8 cellular contexts compared by ENCODE assay signal in genomic region chr22:43812149-43812842, GRCh38. TPM values are rescaled to one million over a fixed set of nuclear protein-coding genes. Genes with fewer than 3 reads are reported as not detected.
DNase-seq lines count a peak whose midpoint lies in the region; ATAC-seq and TF ChIP-seq lines count a peak whose summit lies in the region.

Gene EFCAB6 (minus strand): TSS chr22:43812305. CDS start chr22:43782318, 29,987 bp downstream.

- no peaks in the 10 kb centered on the region for H3K9me3 ChIP-seq in CD4-positive, alpha-beta T cell (ENCODE audit: control insufficient read depth, low read length)
- H3K9me3 ChIP-seq in OCI-LY1 (ENCODE audit: low read length) (no peaks in the 10 kb centered on the region), mononuclear cell (ENCODE audit: low read depth, low read length) (no peaks in the 10 kb centered on the region)

- no peaks in the 10 kb centered on the region for H3K27me3 Mint-ChIP-seq in CD4-positive, alpha-beta T cell

- H3K4me3 Mint-ChIP-seq in CD4-positive, alpha-beta T cell, result peak within 1 kb of the TSS; percentile 96

- peaks cover 27% of the 10 kb centered on the region for H3K4me1 Mint-ChIP-seq in CD4-positive, alpha-beta T cell (ENCODE audit: low read depth)

- peaks cover 22% of the 10 kb centered on the region for H3K36me3 Mint-ChIP-seq in CD4-positive, alpha-beta T cell (ENCODE audit: low read depth)

- peak within 1 kb of the TSS; percentile 88 for H3K27ac Mint-ChIP-seq in CD4-positive, alpha-beta T cell

- peaks cover 19% of the 10 kb centered on the region for H3K4me1 ChIP-seq in OCI-LY1 (ENCODE audit: insufficient read depth, low read length, severe bottlenecking)
- peaks cover 17% of the 10 kb centered on the region for H3K4me1 ChIP-seq in mononuclear cell (ENCODE audit: insufficient read depth, low read length)

- H3K9ac ChIP-seq in OCI-LY1 (ENCODE audit: low read length), result peak within 1 kb of the TSS; percentile 80

- peak; percentile 84 for ATAC-seq in CD4-positive, alpha-beta T cell (ENCODE audit: poor library complexity)
- peak; percentile 85 for ATAC-seq in GM19467 (IDR thresholded peaks at IDR 0.05; ENCODE audit: unreplicated experiment)

- DNase-seq in CD4-positive, alpha-beta T cell, result peak; percentile 80 to 90 (median 84)
- peak; percentile 68 for DNase-seq in HT-29 (ENCODE audit: low spot score)
- DNase-seq in activated T-cell treated with anti-CD3 and anti-CD28 coated beads for 1 hour (ENCODE audit: low read depth), result peak; percentile 83
- peak; percentile 92 for DNase-seq in epithelial cell of esophagus (ENCODE audit: low read depth)
- DNase-seq in stimulated activated CD8-positive, alpha-beta memory T cell treated with anti-CD3 and anti-CD28 coated beads, Interleukin-2, amount 100 ng/mL, for 1 hour (ENCODE audit: low read depth in 2 of 2), result peak; percentile 79 to 82

- H2AFZ ChIP-seq in OCI-LY1 (ENCODE audit: low read length), result peak within 1 kb of the TSS; percentile 92

- CTCF ChIA-PET in CD4-positive, alpha-beta T cell (lab: Charles Lee), result interaction anchor here (0.7 to 0.8 kb wide), 2 partner anchors 873 to 924 kb away, joined by 3 read pairs; no protein-coding TSS in a partner anchor

- H3K4me3 ChIP-seq in OCI-LY1 (ENCODE audit: low read depth, low read length, poor library complexity, severe bottlenecking) (peak within 1 kb of the TSS; percentile 76), epithelial cell of esophagus (ENCODE audit: low read length) (peak within 1 kb of the TSS; percentile 89), mononuclear cell (ENCODE audit: low read length) (peak within 1 kb of the TSS; percentile 84)

- no peak for TF ChIP-seq CTCF in CD4-positive, alpha-beta T cell (IDR thresholded peaks at IDR 0.05)
- no peak for TF ChIP-seq CTCF in OCI-LY1 (IDR thresholded peaks at IDR 0.05; ENCODE audit: low read length)
- no peak for TF ChIP-seq CTCF in epithelial cell of esophagus (IDR thresholded peaks at IDR 0.05; ENCODE audit: insufficient read depth, low read depth, low read length, missing control alignments)

- H3K9me3 Mint-ChIP-seq in CD4-positive, alpha-beta T cell, result no peaks in the 10 kb centered on the region

- POLR2A ChIA-PET in CD4-positive, alpha-beta T cell (lab: Charles Lee), result interaction anchor here (0.6 to 1.1 kb wide), 4 partner anchors 143 to 1163 kb away, joined by 3 to 5 read pairs (median 4); partner anchors contain the start of genes CYB5R3 and SAMM50

- no peaks in the 10 kb centered on the region for H3F3A ChIP-seq in OCI-LY1 (ENCODE audit: insufficient read depth, low read length)

- H3K9me2 ChIP-seq in OCI-LY1 (ENCODE audit: low read depth, low read length), result no peaks in the 10 kb centered on the region

- H3K27ac ChIP-seq in CD4-positive, alpha-beta T cell (ENCODE audit: low read depth, low read length), result peak within 1 kb of the TSS; percentile 51
- no peak within 1 kb of the TSS for H3K27ac ChIP-seq in OCI-LY1 (ENCODE audit: low read depth, low read length, poor library complexity, severe bottlenecking)

- no peaks in the 10 kb centered on the region for H3K27me3 ChIP-seq in CD4-positive, alpha-beta T cell (ENCODE audit: control insufficient read depth, insufficient read depth, low read length)
- H3K27me3 ChIP-seq in OCI-LY1 (ENCODE audit: insufficient read depth, low read length) (no peaks in the 10 kb centered on the region), mononuclear cell (ENCODE audit: insufficient read depth, low read length) (no peaks in the 10 kb centered on the region)

- H3K79me2 ChIP-seq in OCI-LY1 (ENCODE audit: insufficient read depth, low read length), result no peaks in the 10 kb centered on the region

- peak within 1 kb of the TSS; percentile 92 for H3K4me2 ChIP-seq in OCI-LY1 (ENCODE audit: low read length)

- intact Hi-C loops in CD4-positive, alpha-beta T cell (cut with DNase I, micrococcal nuclease), result loop anchor here in 1 of 2 experiments (1.0 to 10.0 kb wide), 4 partner anchors 143 to 1353 kb away; partner anchors contain the start of genes NUP50, PRR5, RTL6 and SAMM50

- H4K20me1 ChIP-seq in OCI-LY1 (ENCODE audit: insufficient read depth, low read length), result no peaks in the 10 kb centered on the region

- H3K36me3 ChIP-seq in OCI-LY1 (ENCODE audit: insufficient read depth, low read length), result no peaks in the 10 kb centered on the region; the same call in 1 of the 2 replicates

RNA-seq across cellular contexts. Expression of gene EFCAB6, which starts in this region (rescaled TPM):
- total RNA-seq in CD4-positive, alpha-beta T cell, result under 1 TPM; 0.17 to 0.36 TPM
- total RNA-seq in HT-29 (2014; rRNA removed; shearing (Covaris generic)), result 0.08 TPM in 1 of 2 replicates, not detected in the other
- 0.52 TPM for total RNA-seq in mononuclear cell

Comparison
In these comparisons a context has a peak if more than half of its experiments do, and no peak if none do; other contexts are left out.
1. Peak in DNase-seq, ATAC-seq and H3K27ac ChIP-seq in CD4-positive, alpha-beta T cell; RNA of the gene not detected or under 1 TPM.
2. Peak in DNase-seq in HT-29; RNA of the gene not detected or under 1 TPM.